ENCODE assay signal across 34 cellular contexts in genomic region chr4:35167385-35167784, GRCh38.
"Had no signal": no experiment of that assay in that cellular context is flagged by ENCODE, and none has a peak within 500 bp of the region (broad histone marks: within the 10 kb centered on the region; RNA-seq: fewer than 3 reads in every experiment).

No MANE protein-coding gene starts in this region.

- FAIRE-seq: astrocyte, bronchial epithelial cell had no signal

- ATAC-seq: activated naive CD4-positive, alpha-beta T cell treated with anti-CD3 and anti-CD28 coated beads, Interleukin-2, amount 50 U/mL, for 72 hours; activated naive CD8-positive, alpha-beta T cell treated with anti-CD3 and anti-CD28 coated beads, Interleukin-2, amount 50 U/mL, for 24 hours; activated T-cell treated with anti-CD3 and anti-CD28 coated beads, Interleukin-2, amount 50 U/mL, for 4 hours; activated T-cell treated with anti-CD3 and anti-CD28 coated beads, Interleukin-2, amount 50 U/mL, for 72 hours; activated T-helper 17 cell treated with anti-CD3 and anti-CD28 coated beads, Interleukin-2, amount 50 U/mL, for 72 hours; body of pancreas had no signal

- H3K9me3 ChIP-seq: adrenal gland, ascending aorta, body of pancreas, breast epithelium had no signal

- H3K27ac ChIP-seq: adrenal gland, ascending aorta, body of pancreas, brain microvascular endothelial cell, breast epithelium, cardiac muscle cell had no signal

- H3K4me3 ChIP-seq: adrenal gland, ascending aorta, body of pancreas, breast epithelium, cardiac muscle cell had no signal

- H3K27me3 ChIP-seq: adrenal gland, ascending aorta, body of pancreas, brain microvascular endothelial cell, breast epithelium, cardiac muscle cell had no signal

- DNase-seq: activated effector memory CD4-positive, alpha-beta T cell treated with anti-CD3 and anti-CD28 coated beads, Interleukin-2, amount 50 U/mL, for 16 hours; activated effector memory CD4-positive, alpha-beta T cell treated with Interleukin-2 at 50 U/mL for 16 hours; activated gamma-delta T cell; activated gamma-delta T cell treated with Interleukin-2 at 50 U/mL for 16 hours; activated naive CD4-positive, alpha-beta T cell; activated naive CD4-positive, alpha-beta T cell treated with anti-CD3 and anti-CD28 coated beads for 36 hours; activated naive CD4-positive, alpha-beta T cell treated with anti-CD3 and anti-CD28 coated beads, Interleukin-2, amount 10 ng/mL, durations not matched to agents 7 days and 5 days; activated naive CD4-positive, alpha-beta T cell treated with anti-CD3 and anti-CD28 coated beads, Interleukin-2, amount 50 U/mL, for 16 hours; activated naive CD4-positive, alpha-beta T cell treated with Interleukin-2 at 50 U/mL for 16 hours; activated naive CD8-positive, alpha-beta T cell treated with anti-CD3 and anti-CD28 coated beads for 36 hours; activated naive CD8-positive, alpha-beta T cell treated with anti-CD3 and anti-CD28 coated beads, Interleukin-2, amount 10 ng/mL, durations not matched to agents 7 days and 5 days; activated naive CD8-positive, alpha-beta T cell treated with anti-CD3 and anti-CD28 coated beads, Interleukin-2, amount 50 U/mL, for 24 hours; activated T-cell treated with anti-CD3 and anti-CD28 coated beads, Interleukin-2, amount 50 U/mL, for 1 hour; activated T-cell treated with anti-CD3 and anti-CD28 coated beads, Interleukin-2, amount 50 U/mL, for 24 hours; activated T-cell treated with anti-CD3 and anti-CD28 coated beads, Interleukin-2, amount 50 U/mL, for 4 hours; activated T-cell treated with anti-CD3 and anti-CD28 coated beads, Interleukin-2, amount 50 U/mL, for 48 hours; activated T-cell treated with anti-CD3 and anti-CD28 coated beads, Interleukin-2, amount 50 U/mL, for 72 hours; adrenal gland; amniotic stem cell; amygdala; anterior cingulate cortex; aorta; body of pancreas; brain microvascular endothelial cell; caudate nucleus; central memory CD4-positive, alpha-beta T cell; cerebellar nuclear complex had no signal

- H3K36me3 ChIP-seq: adrenal gland, ascending aorta, brain microvascular endothelial cell, breast epithelium, cardiac muscle cell had no signal
